2 cellular contexts compared by ENCODE assay signal in the genomic region with DNA sequence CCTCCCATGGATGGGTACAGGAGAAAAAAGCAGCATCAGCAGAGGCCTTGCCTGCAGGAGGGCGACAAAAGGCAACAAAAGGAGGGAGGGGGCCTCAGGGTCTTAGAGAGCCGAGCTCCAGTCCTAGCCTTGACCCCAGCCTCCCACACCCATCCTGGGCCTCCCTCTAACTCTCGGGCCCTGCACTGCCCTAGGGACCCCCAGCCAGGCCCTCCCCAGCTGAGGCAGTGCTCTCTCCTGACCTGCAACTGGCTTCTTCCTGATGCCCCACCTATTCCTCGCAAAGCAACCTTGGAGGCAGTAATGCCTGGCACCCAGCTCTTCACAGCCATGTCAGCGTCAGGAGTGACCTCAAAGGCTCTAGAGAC.
TF ChIP-seq lines count a peak whose summit lies in the region.

No MANE protein-coding gene starts in this region.

TF ChIP-seq in GM23338, 12 proteins besides CTCF, POLR2A, EP300 and RAD21 (continues in another document):
- no peak for TF ChIP-seq POLR2AphosphoS5 (IDR thresholded peaks at IDR 0.05; ENCODE audit: low read depth)
- TF ChIP-seq JUNB (IDR thresholded peaks at IDR 0.05; ENCODE audit: unreplicated experiment) = no peak
- no peak for TF ChIP-seq CREB1 (CRISPR knock-in tag; IDR thresholded peaks at IDR 0.05; ENCODE audit: low read depth)
- TF ChIP-seq, protein P1, sequence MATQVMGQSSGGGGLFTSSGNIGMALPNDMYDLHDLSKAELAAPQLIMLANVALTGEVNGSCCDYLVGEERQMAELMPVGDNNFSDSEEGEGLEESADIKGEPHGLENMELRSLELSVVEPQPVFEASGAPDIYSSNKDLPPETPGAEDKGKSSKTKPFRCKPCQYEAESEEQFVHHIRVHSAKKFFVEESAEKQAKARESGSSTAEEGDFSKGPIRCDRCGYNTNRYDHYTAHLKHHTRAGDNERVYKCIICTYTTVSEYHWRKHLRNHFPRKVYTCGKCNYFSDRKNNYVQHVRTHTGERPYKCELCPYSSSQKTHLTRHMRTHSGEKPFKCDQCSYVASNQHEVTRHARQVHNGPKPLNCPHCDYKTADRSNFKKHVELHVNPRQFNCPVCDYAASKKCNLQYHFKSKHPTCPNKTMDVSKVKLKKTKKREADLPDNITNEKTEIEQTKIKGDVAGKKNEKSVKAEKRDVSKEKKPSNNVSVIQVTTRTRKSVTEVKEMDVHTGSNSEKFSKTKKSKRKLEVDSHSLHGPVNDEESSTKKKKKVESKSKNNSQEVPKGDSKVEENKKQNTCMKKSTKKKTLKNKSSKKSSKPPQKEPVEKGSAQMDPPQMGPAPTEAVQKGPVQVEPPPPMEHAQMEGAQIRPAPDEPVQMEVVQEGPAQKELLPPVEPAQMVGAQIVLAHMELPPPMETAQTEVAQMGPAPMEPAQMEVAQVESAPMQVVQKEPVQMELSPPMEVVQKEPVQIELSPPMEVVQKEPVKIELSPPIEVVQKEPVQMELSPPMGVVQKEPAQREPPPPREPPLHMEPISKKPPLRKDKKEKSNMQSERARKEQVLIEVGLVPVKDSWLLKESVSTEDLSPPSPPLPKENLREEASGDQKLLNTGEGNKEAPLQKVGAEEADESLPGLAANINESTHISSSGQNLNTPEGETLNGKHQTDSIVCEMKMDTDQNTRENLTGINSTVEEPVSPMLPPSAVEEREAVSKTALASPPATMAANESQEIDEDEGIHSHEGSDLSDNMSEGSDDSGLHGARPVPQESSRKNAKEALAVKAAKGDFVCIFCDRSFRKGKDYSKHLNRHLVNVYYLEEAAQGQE (IDR thresholded peaks at IDR 0.05; ENCODE audit: unreplicated experiment) = no peak
- TF ChIP-seq, protein P2, sequence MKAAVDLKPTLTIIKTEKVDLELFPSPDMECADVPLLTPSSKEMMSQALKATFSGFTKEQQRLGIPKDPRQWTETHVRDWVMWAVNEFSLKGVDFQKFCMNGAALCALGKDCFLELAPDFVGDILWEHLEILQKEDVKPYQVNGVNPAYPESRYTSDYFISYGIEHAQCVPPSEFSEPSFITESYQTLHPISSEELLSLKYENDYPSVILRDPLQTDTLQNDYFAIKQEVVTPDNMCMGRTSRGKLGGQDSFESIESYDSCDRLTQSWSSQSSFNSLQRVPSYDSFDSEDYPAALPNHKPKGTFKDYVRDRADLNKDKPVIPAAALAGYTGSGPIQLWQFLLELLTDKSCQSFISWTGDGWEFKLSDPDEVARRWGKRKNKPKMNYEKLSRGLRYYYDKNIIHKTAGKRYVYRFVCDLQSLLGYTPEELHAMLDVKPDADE (IDR thresholded peaks at IDR 0.05) = no peak
- TF ChIP-seq ZNF331 (CRISPR knock-in tag; IDR thresholded peaks at IDR 0.05; ENCODE audit: low read depth) = no peak
- no peak for TF ChIP-seq NANOG (IDR thresholded peaks at IDR 0.05; ENCODE audit: borderline replicate concordance)
- TF ChIP-seq EZH2 (IDR thresholded peaks at IDR 0.05; ENCODE audit: low read depth, unreplicated experiment) = no peak
- TF ChIP-seq ZNF114 (CRISPR knock-in tag; IDR thresholded peaks at IDR 0.05) = no peak
- no peak for TF ChIP-seq STAT1 (IDR thresholded peaks at IDR 0.05; ENCODE audit: unreplicated experiment)

TF ChIP-seq in IMR-90, 13 proteins besides CTCF, POLR2A, EP300 and RAD21:
- TF ChIP-seq CEBPB (IDR thresholded peaks at IDR 0.05; ENCODE audit: low read depth, low read length) = no peak
- TF ChIP-seq FOS (IDR thresholded peaks at IDR 0.05; ENCODE audit: low read depth, low read length) = no peak
- TF ChIP-seq, protein P3, sequence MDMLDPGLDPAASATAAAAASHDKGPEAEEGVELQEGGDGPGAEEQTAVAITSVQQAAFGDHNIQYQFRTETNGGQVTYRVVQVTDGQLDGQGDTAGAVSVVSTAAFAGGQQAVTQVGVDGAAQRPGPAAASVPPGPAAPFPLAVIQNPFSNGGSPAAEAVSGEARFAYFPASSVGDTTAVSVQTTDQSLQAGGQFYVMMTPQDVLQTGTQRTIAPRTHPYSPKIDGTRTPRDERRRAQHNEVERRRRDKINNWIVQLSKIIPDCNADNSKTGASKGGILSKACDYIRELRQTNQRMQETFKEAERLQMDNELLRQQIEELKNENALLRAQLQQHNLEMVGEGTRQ (IDR thresholded peaks at IDR 0.05; ENCODE audit: low read depth, low read length) = no peak
- no peak for TF ChIP-seq SMC3 (IDR thresholded peaks at IDR 0.05; ENCODE audit: low read depth, low read length)
- no peak for TF ChIP-seq MAFK (IDR thresholded peaks at IDR 0.05; ENCODE audit: low read depth, low read length)
- no peak for TF ChIP-seq MXI1 (IDR thresholded peaks at IDR 0.05; ENCODE audit: borderline replicate concordance, low read depth, low read length)
- no peak for TF ChIP-seq MAZ (IDR thresholded peaks at IDR 0.05; ENCODE audit: borderline replicate concordance, low read depth, low read length)
- no peak for TF ChIP-seq BHLHE40 (IDR thresholded peaks at IDR 0.05; ENCODE audit: low read depth, low read length)
- no peak for TF ChIP-seq NFE2L2 (IDR thresholded peaks at IDR 0.05; ENCODE audit: low read depth, low read length)
- TF ChIP-seq, protein P4, sequence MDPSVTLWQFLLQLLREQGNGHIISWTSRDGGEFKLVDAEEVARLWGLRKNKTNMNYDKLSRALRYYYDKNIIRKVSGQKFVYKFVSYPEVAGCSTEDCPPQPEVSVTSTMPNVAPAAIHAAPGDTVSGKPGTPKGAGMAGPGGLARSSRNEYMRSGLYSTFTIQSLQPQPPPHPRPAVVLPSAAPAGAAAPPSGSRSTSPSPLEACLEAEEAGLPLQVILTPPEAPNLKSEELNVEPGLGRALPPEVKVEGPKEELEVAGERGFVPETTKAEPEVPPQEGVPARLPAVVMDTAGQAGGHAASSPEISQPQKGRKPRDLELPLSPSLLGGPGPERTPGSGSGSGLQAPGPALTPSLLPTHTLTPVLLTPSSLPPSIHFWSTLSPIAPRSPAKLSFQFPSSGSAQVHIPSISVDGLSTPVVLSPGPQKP (IDR thresholded peaks at IDR 0.05; ENCODE audit: borderline replicate concordance, low read depth, low read length) = no peak
- TF ChIP-seq RFX5 (IDR thresholded peaks at IDR 0.05; ENCODE audit: low read depth, low read length) = no peak
- TF ChIP-seq RCOR1 (IDR thresholded peaks at IDR 0.05; ENCODE audit: insufficient replicate concordance, low read length) = no peak
- no peak for TF ChIP-seq CHD1 (IDR thresholded peaks at IDR 0.05; ENCODE audit: low read depth, low read length)
